In the genomic region with DNA sequence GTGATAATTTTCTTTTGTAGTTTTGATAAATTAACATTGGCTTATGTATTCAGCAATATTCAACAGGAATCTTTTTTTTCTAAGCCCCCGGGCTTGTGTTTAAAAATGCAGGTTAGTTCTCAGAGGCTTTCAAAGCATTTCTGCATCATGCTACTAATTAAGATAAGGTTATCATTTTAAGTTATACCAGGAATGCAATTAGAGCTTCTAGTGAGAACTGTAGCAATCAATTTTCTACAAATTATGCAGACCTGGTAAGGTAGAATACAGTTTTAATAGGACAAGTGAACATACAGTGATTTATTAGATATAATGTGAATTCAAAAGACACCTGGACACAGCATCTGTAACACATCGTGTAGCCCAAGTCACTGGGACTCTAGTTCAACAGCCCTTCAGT, we compare ENCODE assay signal across 22 cellular contexts.
"Had no signal": no experiment of that assay in that cellular context is flagged by ENCODE, and none has a peak within 500 bp of the region (broad histone marks: within the 10 kb centered on the region; RNA-seq: fewer than 3 reads in every experiment).

No MANE protein-coding gene starts in this region.

- H3K36me3 Mint-ChIP-seq: naive B cell had no signal

- H3K27me3 Mint-ChIP-seq: naive B cell had no signal

- H3K4me3 Mint-ChIP-seq: naive B cell had no signal

- ATAC-seq: esophagus mucosa, gastrocnemius medialis, heart right ventricle, left cardiac atrium, left lung, left ventricle myocardium superior, lower lobe of right lung, mucosa of descending colon had no signal

- H3K27ac Mint-ChIP-seq: naive B cell had no signal

- H3K4me1 Mint-ChIP-seq: naive B cell had no signal

- DNase-seq: dermis blood vessel endothelial cell; dorsolateral prefrontal cortex; effector CD4-positive, alpha-beta T cell; effector memory CD4-positive, alpha-beta T cell; erythroblast; esophagus squamous epithelium; foreskin fibroblast; foreskin melanocyte; gastrocnemius medialis; glutamatergic neuron; head of caudate nucleus; heart right ventricle; hippocampal formation; left cardiac atrium; left lung; left ventricle myocardium superior; lower lobe of right lung; mesenchymal stem cell; midbrain; mucosa of descending colon; naive B cell had no signal
